1 cellular context compared by ENCODE assay signal in genomic region chr7:140924019-140924820, GRCh38.
TF ChIP-seq lines count a peak whose summit lies in the region.

No MANE protein-coding gene starts in this region.

TF ChIP-seq in K562, 482 proteins besides CTCF, POLR2A, EP300 and RAD21 (continued from another document and continues in another):
- no peak for TF ChIP-seq THRAP3 (IDR thresholded peaks at IDR 0.05; ENCODE audit: borderline replicate concordance)
- TF ChIP-seq POLR2G (IDR thresholded peaks at IDR 0.05; ENCODE audit: low read depth, low read length): peak; percentile 97
- TF ChIP-seq MLLT1 (IDR thresholded peaks at IDR 0.05): 0 out of 4 replicates have a peak, but pooled peaks of 1 of the 2 experiments have one; percentile 36
- no peak for TF ChIP-seq HDAC6 (IDR thresholded peaks at IDR 0.05; ENCODE audit: low read depth, low read length)
- no peak for TF ChIP-seq ZNF668 (CRISPR knock-in tag; IDR thresholded peaks at IDR 0.05)
- TF ChIP-seq MEIS2 (IDR thresholded peaks at IDR 0.05; ENCODE audit: partially characterized antibody): no peak
- no peak for TF ChIP-seq GATA2 (CRISPR knock-in tag; IDR thresholded peaks at IDR 0.05)
- TF ChIP-seq HNRNPL (IDR thresholded peaks at IDR 0.05; ENCODE audit: low read depth, low read length): peak; percentile 29; the same call in 1 of the 2 replicates
- TF ChIP-seq, protein P1, sequence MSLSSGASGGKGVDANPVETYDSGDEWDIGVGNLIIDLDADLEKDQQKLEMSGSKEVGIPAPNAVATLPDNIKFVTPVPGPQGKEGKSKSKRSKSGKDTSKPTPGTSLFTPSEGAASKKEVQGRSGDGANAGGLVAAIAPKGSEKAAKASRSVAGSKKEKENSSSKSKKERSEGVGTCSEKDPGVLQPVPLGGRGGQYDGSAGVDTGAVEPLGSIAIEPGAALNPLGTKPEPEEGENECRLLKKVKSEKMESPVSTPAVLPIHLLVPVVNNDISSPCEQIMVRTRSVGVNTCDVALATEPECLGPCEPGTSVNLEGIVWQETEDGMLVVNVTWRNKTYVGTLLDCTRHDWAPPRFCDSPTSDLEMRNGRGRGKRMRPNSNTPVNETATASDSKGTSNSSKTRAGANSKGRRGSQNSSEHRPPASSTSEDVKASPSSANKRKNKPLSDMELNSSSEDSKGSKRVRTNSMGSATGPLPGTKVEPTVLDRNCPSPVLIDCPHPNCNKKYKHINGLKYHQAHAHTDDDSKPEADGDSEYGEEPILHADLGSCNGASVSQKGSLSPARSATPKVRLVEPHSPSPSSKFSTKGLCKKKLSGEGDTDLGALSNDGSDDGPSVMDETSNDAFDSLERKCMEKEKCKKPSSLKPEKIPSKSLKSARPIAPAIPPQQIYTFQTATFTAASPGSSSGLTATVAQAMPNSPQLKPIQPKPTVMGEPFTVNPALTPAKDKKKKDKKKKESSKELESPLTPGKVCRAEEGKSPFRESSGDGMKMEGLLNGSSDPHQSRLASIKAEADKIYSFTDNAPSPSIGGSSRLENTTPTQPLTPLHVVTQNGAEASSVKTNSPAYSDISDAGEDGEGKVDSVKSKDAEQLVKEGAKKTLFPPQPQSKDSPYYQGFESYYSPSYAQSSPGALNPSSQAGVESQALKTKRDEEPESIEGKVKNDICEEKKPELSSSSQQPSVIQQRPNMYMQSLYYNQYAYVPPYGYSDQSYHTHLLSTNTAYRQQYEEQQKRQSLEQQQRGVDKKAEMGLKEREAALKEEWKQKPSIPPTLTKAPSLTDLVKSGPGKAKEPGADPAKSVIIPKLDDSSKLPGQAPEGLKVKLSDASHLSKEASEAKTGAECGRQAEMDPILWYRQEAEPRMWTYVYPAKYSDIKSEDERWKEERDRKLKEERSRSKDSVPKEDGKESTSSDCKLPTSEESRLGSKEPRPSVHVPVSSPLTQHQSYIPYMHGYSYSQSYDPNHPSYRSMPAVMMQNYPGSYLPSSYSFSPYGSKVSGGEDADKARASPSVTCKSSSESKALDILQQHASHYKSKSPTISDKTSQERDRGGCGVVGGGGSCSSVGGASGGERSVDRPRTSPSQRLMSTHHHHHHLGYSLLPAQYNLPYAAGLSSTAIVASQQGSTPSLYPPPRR (CRISPR knock-in tag; IDR thresholded peaks at IDR 0.05; ENCODE audit: borderline replicate concordance): no peak
- 0 out of 2 replicates have a peak, but pooled peaks have one; percentile 8 for TF ChIP-seq SMAD3 (CRISPR knock-in tag; conservative IDR thresholded peaks at IDR 0.05)
- TF ChIP-seq STAT5B (CRISPR knock-in tag; IDR thresholded peaks at IDR 0.05): no peak
- TF ChIP-seq, protein P2, sequence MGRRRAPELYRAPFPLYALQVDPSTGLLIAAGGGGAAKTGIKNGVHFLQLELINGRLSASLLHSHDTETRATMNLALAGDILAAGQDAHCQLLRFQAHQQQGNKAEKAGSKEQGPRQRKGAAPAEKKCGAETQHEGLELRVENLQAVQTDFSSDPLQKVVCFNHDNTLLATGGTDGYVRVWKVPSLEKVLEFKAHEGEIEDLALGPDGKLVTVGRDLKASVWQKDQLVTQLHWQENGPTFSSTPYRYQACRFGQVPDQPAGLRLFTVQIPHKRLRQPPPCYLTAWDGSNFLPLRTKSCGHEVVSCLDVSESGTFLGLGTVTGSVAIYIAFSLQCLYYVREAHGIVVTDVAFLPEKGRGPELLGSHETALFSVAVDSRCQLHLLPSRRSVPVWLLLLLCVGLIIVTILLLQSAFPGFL (CRISPR knock-in tag; IDR thresholded peaks at IDR 0.05): 0 out of 2 replicates have a peak, but pooled peaks have one; percentile 54
- no peak for TF ChIP-seq ZNF717 (CRISPR knock-in tag; IDR thresholded peaks at IDR 0.05)
- TF ChIP-seq ZNF324 (CRISPR knock-in tag; IDR thresholded peaks at IDR 0.05): no peak
- TF ChIP-seq KLF1 (tag; IDR thresholded peaks at IDR 0.05): 0 out of 2 replicates have a peak, but pooled peaks have one; percentile 29
- no peak for TF ChIP-seq GABPB2 (CRISPR knock-in tag; conservative IDR thresholded peaks at IDR 0.05)
- TF ChIP-seq, protein P3, sequence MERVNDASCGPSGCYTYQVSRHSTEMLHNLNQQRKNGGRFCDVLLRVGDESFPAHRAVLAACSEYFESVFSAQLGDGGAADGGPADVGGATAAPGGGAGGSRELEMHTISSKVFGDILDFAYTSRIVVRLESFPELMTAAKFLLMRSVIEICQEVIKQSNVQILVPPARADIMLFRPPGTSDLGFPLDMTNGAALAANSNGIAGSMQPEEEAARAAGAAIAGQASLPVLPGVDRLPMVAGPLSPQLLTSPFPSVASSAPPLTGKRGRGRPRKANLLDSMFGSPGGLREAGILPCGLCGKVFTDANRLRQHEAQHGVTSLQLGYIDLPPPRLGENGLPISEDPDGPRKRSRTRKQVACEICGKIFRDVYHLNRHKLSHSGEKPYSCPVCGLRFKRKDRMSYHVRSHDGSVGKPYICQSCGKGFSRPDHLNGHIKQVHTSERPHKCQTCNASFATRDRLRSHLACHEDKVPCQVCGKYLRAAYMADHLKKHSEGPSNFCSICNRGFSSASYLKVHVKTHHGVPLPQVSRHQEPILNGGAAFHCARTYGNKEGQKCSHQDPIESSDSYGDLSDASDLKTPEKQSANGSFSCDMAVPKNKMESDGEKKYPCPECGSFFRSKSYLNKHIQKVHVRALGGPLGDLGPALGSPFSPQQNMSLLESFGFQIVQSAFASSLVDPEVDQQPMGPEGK (CRISPR knock-in tag; IDR thresholded peaks at IDR 0.05; ENCODE audit: borderline replicate concordance): peak; percentile 31; the same call in 1 of the 2 replicates
- no peak for TF ChIP-seq ZZZ3 (IDR thresholded peaks at IDR 0.05)
- TF ChIP-seq ZNF507 (tag; conservative IDR thresholded peaks at IDR 0.05): no peak
- TF ChIP-seq, protein P4, sequence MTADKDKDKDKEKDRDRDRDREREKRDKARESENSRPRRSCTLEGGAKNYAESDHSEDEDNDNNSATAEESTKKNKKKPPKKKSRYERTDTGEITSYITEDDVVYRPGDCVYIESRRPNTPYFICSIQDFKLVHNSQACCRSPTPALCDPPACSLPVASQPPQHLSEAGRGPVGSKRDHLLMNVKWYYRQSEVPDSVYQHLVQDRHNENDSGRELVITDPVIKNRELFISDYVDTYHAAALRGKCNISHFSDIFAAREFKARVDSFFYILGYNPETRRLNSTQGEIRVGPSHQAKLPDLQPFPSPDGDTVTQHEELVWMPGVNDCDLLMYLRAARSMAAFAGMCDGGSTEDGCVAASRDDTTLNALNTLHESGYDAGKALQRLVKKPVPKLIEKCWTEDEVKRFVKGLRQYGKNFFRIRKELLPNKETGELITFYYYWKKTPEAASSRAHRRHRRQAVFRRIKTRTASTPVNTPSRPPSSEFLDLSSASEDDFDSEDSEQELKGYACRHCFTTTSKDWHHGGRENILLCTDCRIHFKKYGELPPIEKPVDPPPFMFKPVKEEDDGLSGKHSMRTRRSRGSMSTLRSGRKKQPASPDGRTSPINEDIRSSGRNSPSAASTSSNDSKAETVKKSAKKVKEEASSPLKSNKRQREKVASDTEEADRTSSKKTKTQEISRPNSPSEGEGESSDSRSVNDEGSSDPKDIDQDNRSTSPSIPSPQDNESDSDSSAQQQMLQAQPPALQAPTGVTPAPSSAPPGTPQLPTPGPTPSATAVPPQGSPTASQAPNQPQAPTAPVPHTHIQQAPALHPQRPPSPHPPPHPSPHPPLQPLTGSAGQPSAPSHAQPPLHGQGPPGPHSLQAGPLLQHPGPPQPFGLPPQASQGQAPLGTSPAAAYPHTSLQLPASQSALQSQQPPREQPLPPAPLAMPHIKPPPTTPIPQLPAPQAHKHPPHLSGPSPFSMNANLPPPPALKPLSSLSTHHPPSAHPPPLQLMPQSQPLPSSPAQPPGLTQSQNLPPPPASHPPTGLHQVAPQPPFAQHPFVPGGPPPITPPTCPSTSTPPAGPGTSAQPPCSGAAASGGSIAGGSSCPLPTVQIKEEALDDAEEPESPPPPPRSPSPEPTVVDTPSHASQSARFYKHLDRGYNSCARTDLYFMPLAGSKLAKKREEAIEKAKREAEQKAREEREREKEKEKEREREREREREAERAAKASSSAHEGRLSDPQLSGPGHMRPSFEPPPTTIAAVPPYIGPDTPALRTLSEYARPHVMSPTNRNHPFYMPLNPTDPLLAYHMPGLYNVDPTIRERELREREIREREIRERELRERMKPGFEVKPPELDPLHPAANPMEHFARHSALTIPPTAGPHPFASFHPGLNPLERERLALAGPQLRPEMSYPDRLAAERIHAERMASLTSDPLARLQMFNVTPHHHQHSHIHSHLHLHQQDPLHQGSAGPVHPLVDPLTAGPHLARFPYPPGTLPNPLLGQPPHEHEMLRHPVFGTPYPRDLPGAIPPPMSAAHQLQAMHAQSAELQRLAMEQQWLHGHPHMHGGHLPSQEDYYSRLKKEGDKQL (CRISPR knock-in tag; IDR thresholded peaks at IDR 0.05; ENCODE audit: borderline replicate concordance): 0 out of 2 replicates have a peak, but pooled peaks have one; percentile 84
- TF ChIP-seq PPARD (CRISPR knock-in tag; IDR thresholded peaks at IDR 0.05): no peak
- TF ChIP-seq KLF16 (IDR thresholded peaks at IDR 0.05): no peak
- TF ChIP-seq ZKSCAN1 (IDR thresholded peaks at IDR 0.05; ENCODE audit: low read depth, low read length): 0 out of 2 replicates have a peak, but pooled peaks have one; percentile 48
- TF ChIP-seq, protein P5, sequence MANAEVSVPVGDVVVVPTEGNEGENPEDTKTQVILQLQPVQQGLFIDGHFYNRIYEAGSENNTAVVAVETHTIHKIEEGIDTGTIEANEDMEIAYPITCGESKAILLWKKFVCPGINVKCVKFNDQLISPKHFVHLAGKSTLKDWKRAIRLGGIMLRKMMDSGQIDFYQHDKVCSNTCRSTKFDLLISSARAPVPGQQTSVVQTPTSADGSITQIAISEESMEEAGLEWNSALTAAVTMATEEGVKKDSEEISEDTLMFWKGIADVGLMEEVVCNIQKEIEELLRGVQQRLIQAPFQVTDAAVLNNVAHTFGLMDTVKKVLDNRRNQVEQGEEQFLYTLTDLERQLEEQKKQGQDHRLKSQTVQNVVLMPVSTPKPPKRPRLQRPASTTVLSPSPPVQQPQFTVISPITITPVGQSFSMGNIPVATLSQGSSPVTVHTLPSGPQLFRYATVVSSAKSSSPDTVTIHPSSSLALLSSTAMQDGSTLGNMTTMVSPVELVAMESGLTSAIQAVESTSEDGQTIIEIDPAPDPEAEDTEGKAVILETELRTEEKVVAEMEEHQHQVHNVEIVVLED (CRISPR knock-in tag; IDR thresholded peaks at IDR 0.05): peak; percentile 7; the same call in 1 of the 2 replicates
- TF ChIP-seq KLF6 (CRISPR knock-in tag; IDR thresholded peaks at IDR 0.05; ENCODE audit: borderline replicate concordance): no peak
- TF ChIP-seq TAF15 (IDR thresholded peaks at IDR 0.05; ENCODE audit: low read depth, low read length): no peak
- peak; percentile 68; the same call in 1 of the 2 replicates for TF ChIP-seq BRD4 (IDR thresholded peaks at IDR 0.05)
- TF ChIP-seq KDM5B (IDR thresholded peaks at IDR 0.05; ENCODE audit: insufficient replicate concordance, low read depth, low read length): peak; percentile 80
- TF ChIP-seq FOXK1 (CRISPR knock-in tag; IDR thresholded peaks at IDR 0.05; ENCODE audit: borderline replicate concordance): no peak
- no peak for TF ChIP-seq CREBBP (IDR thresholded peaks at IDR 0.05; ENCODE audit: low read depth, low read length)
- peak; percentile 57; the same call in 1 of the 2 replicates for TF ChIP-seq SMARCA5 (IDR thresholded peaks at IDR 0.05)
- TF ChIP-seq ZNF57 (CRISPR knock-in tag; IDR thresholded peaks at IDR 0.05): no peak
- peak; percentile 89 for TF ChIP-seq CTBP1 (IDR thresholded peaks at IDR 0.05; ENCODE audit: borderline replicate concordance)
- TF ChIP-seq DMBX1 (CRISPR knock-in tag; IDR thresholded peaks at IDR 0.05; ENCODE audit: borderline replicate concordance): no peak
- peak; percentile 68 for TF ChIP-seq LCOR (CRISPR knock-in tag; IDR thresholded peaks at IDR 0.05)
- 0 out of 2 replicates have a peak, but pooled peaks have one; percentile 19 for TF ChIP-seq E2F4 (CRISPR knock-in tag; IDR thresholded peaks at IDR 0.05; ENCODE audit: low read depth)
- no peak for TF ChIP-seq RFX1 (IDR thresholded peaks at IDR 0.05)
- TF ChIP-seq CREB5 (CRISPR knock-in tag; IDR thresholded peaks at IDR 0.05): no peak
- TF ChIP-seq, protein P6, sequence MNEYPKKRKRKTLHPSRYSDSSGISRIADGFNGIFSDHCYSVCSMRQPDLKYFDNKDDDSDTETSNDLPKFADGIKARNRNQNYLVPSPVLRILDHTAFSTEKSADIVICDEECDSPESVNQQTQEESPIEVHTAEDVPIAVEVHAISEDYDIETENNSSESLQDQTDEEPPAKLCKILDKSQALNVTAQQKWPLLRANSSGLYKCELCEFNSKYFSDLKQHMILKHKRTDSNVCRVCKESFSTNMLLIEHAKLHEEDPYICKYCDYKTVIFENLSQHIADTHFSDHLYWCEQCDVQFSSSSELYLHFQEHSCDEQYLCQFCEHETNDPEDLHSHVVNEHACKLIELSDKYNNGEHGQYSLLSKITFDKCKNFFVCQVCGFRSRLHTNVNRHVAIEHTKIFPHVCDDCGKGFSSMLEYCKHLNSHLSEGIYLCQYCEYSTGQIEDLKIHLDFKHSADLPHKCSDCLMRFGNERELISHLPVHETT (CRISPR knock-in tag; conservative IDR thresholded peaks at IDR 0.05 in 1 of 2, IDR thresholded peaks at IDR 0.05 in 1 of 2): peak in 1 of 2 experiments; percentile 91; a peak in 2 of 4 replicates
- TF ChIP-seq TAL1 (IDR thresholded peaks at IDR 0.05): no peak
- TF ChIP-seq RB1 (IDR thresholded peaks at IDR 0.05; ENCODE audit: low read depth): peak; percentile 89
- TF ChIP-seq ETS2 (tag; IDR thresholded peaks at IDR 0.05; ENCODE audit: borderline replicate concordance, poor library complexity, severe bottlenecking): no peak
- no peak for TF ChIP-seq MCM2 (IDR thresholded peaks at IDR 0.05; ENCODE audit: low read depth)
